Comparison of ENCODE assay signal across 10 cellular contexts in the genomic region with DNA sequence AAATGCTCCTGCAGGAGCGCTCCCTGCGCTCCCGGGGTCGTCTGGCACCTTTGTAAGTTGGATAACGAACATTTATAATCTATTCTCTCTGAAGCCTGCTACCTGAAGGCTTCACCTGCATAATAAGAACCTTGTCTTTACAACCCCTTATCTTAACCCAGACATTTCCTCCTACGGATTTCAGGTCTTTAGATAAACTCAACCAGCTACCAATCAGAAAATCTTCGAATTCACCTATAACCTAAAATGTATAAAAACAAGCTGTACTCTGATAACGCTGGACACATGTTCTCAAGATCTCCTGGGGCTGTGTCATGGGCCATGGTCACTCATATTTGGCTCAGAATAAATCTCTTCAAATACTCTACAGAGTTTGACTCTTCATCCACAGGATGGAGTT. TPM values are rescaled to one million over a fixed set of nuclear protein-coding genes. Genes with fewer than 3 reads are reported as not detected.
"Had no signal": no experiment of that assay in that cellular context is flagged by ENCODE, and none has a peak within 500 bp of the region (broad histone marks: within the 10 kb centered on the region; RNA-seq: fewer than 3 reads in every experiment).

No MANE protein-coding gene starts in this region.

- ATAC-seq: HepG2 had no signal

- DNase-seq: GM23248, H9, HCEC 1CT, KG1 had no signal

- H3K4me3 ChIP-seq: GM23248 had no signal

- H3K9me3 Mint-ChIP-seq: H9, IgD-negative memory B cell had no signal

- H2AFZ ChIP-seq: GM23248 had no signal

- H3K9ac ChIP-seq: GM23248 had no signal

- H3K27ac Mint-ChIP-seq: IgD-negative memory B cell had no signal

- FAIRE-seq: H1, H54, HepG2 had no signal

- H3K4me3 Mint-ChIP-seq: H9, IgD-negative memory B cell had no signal

- H3K36me3 Mint-ChIP-seq: IgD-negative memory B cell had no signal

- H3K27ac ChIP-seq: GM23248, HL-60 had no signal

RNA-seq across cellular contexts. Expression of gene KCNK5, which starts 4.1 kb away (rescaled TPM):
- total RNA-seq: GM23248, HT1080 had no signal
- polyA plus RNA-seq: GM23248, HepG2, IgD-negative memory B cell had no signal
